8 cellular contexts compared by ENCODE assay signal in the genomic region with DNA sequence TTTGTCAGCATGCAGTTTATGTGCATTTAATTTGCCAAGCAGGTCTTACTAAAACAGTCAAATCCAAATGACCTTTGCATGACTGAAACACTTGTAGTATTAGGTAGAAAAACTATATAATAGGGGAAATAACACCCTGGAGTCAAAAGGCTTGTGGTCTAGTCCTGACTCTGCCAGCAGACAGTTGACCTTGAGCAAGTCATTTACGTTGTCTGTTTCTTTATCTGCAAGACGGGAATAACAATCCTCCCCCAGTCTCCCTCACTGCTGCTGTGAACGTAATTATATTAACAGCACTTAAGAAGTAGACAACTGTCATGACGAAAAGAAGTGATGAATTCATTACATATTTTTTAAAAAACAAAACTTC. TPM values are rescaled to one million over a fixed set of nuclear protein-coding genes. Genes with fewer than 3 reads are reported as not detected.
DNase-seq lines count a peak whose midpoint lies in the region; ATAC-seq, FAIRE-seq and TF ChIP-seq lines count a peak whose summit lies in the region.

No MANE protein-coding gene starts in this region.

- BruUV-seq in K562 (replicated peaks; lab: Mats Ljungman, UMichigan), result no TSS peak

- no peaks in the 10 kb centered on the region for H3K9me1 ChIP-seq in K562 (ENCODE audit: control insufficient read depth, insufficient read depth, low read length)

- 1% methylated on average over 4 of the region's 4 CpGs for WGBS in K562 (ENCODE audit: insufficient coverage, low coverage, missing lambda C conversion rate)

- peak overlapping the region; percentile 90 for H3K27ac Mint-ChIP-seq in stimulated activated effector memory CD8-positive, alpha-beta T cell treated with anti-CD3 and anti-CD28 coated beads, Interleukin-12 subunit alpha, Interleukin-12 subunit beta, amount 100 ng/mL, for 72 hours
- H3K27ac Mint-ChIP-seq in nephron progenitor cell, result no peak overlapping the region

- POLR2A ChIA-PET in K562 (lab: Yijun Ruan, JAX), result interaction anchor here (0.6 kb wide), 2 partner anchors 97 to 220 kb away, joined by 3 read pairs; no protein-coding TSS in a partner anchor

- ATAC-seq in GM21723 (IDR thresholded peaks at IDR 0.05; ENCODE audit: unreplicated experiment), result peak; percentile 28
- ATAC-seq in K562, result peak; percentile 80
- ATAC-seq in stimulated activated effector memory CD8-positive, alpha-beta T cell treated with anti-CD3 and anti-CD28 coated beads, Interleukin-12 subunit alpha, Interleukin-12 subunit beta, amount 100 ng/mL, for 72 hours, result peak; percentile 39
- no peak for ATAC-seq in omental fat pad (ENCODE audit: low FRiP score)

- no peaks in the 10 kb centered on the region for H4K20me1 ChIP-seq in K562 (replicated peaks; ENCODE audit: control insufficient read depth, insufficient read depth, low read length)

- no peak overlapping the region for H3K4me3 ChIP-seq in K562

- intact Hi-C loops in K562 (cut with micrococcal nuclease), result no loop called here

- no peaks in the 10 kb centered on the region for H3K9me3 ChIP-seq in K562 (replicated peaks; ENCODE audit: control insufficient read depth, insufficient read depth, low read depth, low read length)

- peaks cover 83% of the 10 kb centered on the region for H3K36me3 Mint-ChIP-seq in stimulated activated effector memory CD8-positive, alpha-beta T cell treated with anti-CD3 and anti-CD28 coated beads, Interleukin-12 subunit alpha, Interleukin-12 subunit beta, amount 100 ng/mL, for 72 hours
- peaks cover 38% of the 10 kb centered on the region for H3K36me3 Mint-ChIP-seq in nephron progenitor cell (ENCODE audit: low read depth)

- TF ChIP-seq CTCF in K562 (IDR thresholded peaks at IDR 0.05 in 2 of 3, conservative IDR thresholded peaks at IDR 0.05 in 1 of 3; ENCODE audit: insufficient read depth in 2 of 3, low read depth in 1 of 3, low read length in 3 of 3) (no peak), omental fat pad (IDR thresholded peaks at IDR 0.05) (no peak), nephron progenitor cell (IDR thresholded peaks at IDR 0.05) (no peak)

- CTCF ChIA-PET in K562 (lab: Yijun Ruan, JAX; ENCODE audit: low intra/inter-chr PET ratio), result no interaction called here

- H3K27ac ChIP-seq in K562 (ENCODE audit: extremely low read depth, low read depth, low read length), result peak overlapping the region; percentile 89

- no peak for TF ChIP-seq POLR2A in K562 (conservative IDR thresholded peaks at IDR 0.05)

- TF ChIP-seq EP300 in K562 (IDR thresholded peaks at IDR 0.05; ENCODE audit: low read length), result peak; percentile 72

- no peaks in the 10 kb centered on the region for H3K27me3 Mint-ChIP-seq in nephron progenitor cell (ENCODE audit: low read depth, poor library complexity)

- peaks cover 98% of the 10 kb centered on the region for H3K79me2 ChIP-seq in K562 (ENCODE audit: control insufficient read depth, insufficient read depth, low read length)

- H3K4me1 ChIP-seq in K562 (replicated peaks in 1 of 2; ENCODE audit: control insufficient read depth in 2 of 2, insufficient read depth in 2 of 2, low read length in 2 of 2), result peaks cover 0 to 33% of the 10 kb centered on the region in 2 experiments; a peak in 3 of 5 replicates

- peak overlapping the region; percentile 52 for H3K4me3 Mint-ChIP-seq in stimulated activated effector memory CD8-positive, alpha-beta T cell treated with anti-CD3 and anti-CD28 coated beads, Interleukin-12 subunit alpha, Interleukin-12 subunit beta, amount 100 ng/mL, for 72 hours
- H3K4me3 Mint-ChIP-seq in nephron progenitor cell, result no peak overlapping the region

- H3K27me3 ChIP-seq in K562 (ENCODE audit: control insufficient read depth in 2 of 2, insufficient read depth in 2 of 2, low read length in 2 of 2), result no peaks in the 10 kb centered on the region

- no peak for TF ChIP-seq RAD21 in K562 (CRISPR knock-in tag; conservative IDR thresholded peaks at IDR 0.05 in 1 of 2, IDR thresholded peaks at IDR 0.05 in 1 of 2)

- peak overlapping the region; percentile 11; the same call in 1 of the 2 replicates for H3K4me2 ChIP-seq in K562 (ENCODE audit: insufficient read depth, low read length)

- H3K9me3 Mint-ChIP-seq in stimulated activated effector memory CD8-positive, alpha-beta T cell treated with anti-CD3 and anti-CD28 coated beads, Interleukin-12 subunit alpha, Interleukin-12 subunit beta, amount 100 ng/mL, for 72 hours, result no peaks in the 10 kb centered on the region
- peaks cover 14% of the 10 kb centered on the region for H3K9me3 Mint-ChIP-seq in nephron progenitor cell

- DNase-seq in GF-D8 (lab: John Stamatoyannopoulos, UW), result peak; percentile 80
- peak; percentile 32 for DNase-seq in KBM-7
- DNase-seq in K562 (ENCODE audit: extremely low read depth in 1 of 4, low spot score in 3 of 4), result peak in 2 of 4 experiments; percentile 65 to 76
- DNase-seq in stimulated activated effector memory CD8-positive, alpha-beta T cell treated with anti-CD3 and anti-CD28 coated beads, Interleukin-12 subunit alpha, Interleukin-12 subunit beta, amount 100 ng/mL, for 72 hours (ENCODE audit: low spot score in 2 of 2), result no peak
- DNase-seq in omental fat pad (ENCODE audit: low spot score), result no peak
- DNase-seq in nephron progenitor cell, result no peak
- DNase-seq in KG1 (lab: John Stamatoyannopoulos, UW), result no peak

- in situ Hi-C loops in KBM-7 (cut with MboI; ENCODE audit: low pct_unique_long_range_greater_than_20kb, low sequenced_read_pairs), result no loop called here
- in situ Hi-C loops in K562 (cut with MboI), result no loop called here

- peaks cover 6% of the 10 kb centered on the region for H3K36me3 ChIP-seq in K562 (ENCODE audit: control insufficient read depth, insufficient read depth, low read length)

- peaks cover 87% of the 10 kb centered on the region for H3K4me1 Mint-ChIP-seq in stimulated activated effector memory CD8-positive, alpha-beta T cell treated with anti-CD3 and anti-CD28 coated beads, Interleukin-12 subunit alpha, Interleukin-12 subunit beta, amount 100 ng/mL, for 72 hours
- H3K4me1 Mint-ChIP-seq in nephron progenitor cell, result peaks cover 32% of the 10 kb centered on the region

- peak overlapping the region; percentile 37; the same call in 1 of the 2 replicates for H2AFZ ChIP-seq in K562 (ENCODE audit: low read depth, low read length)

- H3K9ac ChIP-seq in K562 (ENCODE audit: insufficient read depth in 1 of 2, low read depth in 2 of 2, low read length in 2 of 2), result peak overlapping the region in 1 of 2 experiments; percentile 39; a peak in 1 of 4 replicates

- no peak for FAIRE-seq in K562 (lab: Jason Lieb, UNC)

TF ChIP-seq in K562, 482 proteins besides CTCF, POLR2A, EP300 and RAD21 (continues in another document):
- no peak for TF ChIP-seq ZNF830 (CRISPR knock-in tag; IDR thresholded peaks at IDR 0.05)
- peak; percentile 43 for TF ChIP-seq CBFA2T3 (IDR thresholded peaks at IDR 0.05)
- TF ChIP-seq NFXL1 (CRISPR knock-in tag; IDR thresholded peaks at IDR 0.05), result no peak
- TF ChIP-seq FIP1L1 (IDR thresholded peaks at IDR 0.05; ENCODE audit: low read depth, low read length, poor library complexity, severe bottlenecking), result no peak
- TF ChIP-seq, protein P1, sequence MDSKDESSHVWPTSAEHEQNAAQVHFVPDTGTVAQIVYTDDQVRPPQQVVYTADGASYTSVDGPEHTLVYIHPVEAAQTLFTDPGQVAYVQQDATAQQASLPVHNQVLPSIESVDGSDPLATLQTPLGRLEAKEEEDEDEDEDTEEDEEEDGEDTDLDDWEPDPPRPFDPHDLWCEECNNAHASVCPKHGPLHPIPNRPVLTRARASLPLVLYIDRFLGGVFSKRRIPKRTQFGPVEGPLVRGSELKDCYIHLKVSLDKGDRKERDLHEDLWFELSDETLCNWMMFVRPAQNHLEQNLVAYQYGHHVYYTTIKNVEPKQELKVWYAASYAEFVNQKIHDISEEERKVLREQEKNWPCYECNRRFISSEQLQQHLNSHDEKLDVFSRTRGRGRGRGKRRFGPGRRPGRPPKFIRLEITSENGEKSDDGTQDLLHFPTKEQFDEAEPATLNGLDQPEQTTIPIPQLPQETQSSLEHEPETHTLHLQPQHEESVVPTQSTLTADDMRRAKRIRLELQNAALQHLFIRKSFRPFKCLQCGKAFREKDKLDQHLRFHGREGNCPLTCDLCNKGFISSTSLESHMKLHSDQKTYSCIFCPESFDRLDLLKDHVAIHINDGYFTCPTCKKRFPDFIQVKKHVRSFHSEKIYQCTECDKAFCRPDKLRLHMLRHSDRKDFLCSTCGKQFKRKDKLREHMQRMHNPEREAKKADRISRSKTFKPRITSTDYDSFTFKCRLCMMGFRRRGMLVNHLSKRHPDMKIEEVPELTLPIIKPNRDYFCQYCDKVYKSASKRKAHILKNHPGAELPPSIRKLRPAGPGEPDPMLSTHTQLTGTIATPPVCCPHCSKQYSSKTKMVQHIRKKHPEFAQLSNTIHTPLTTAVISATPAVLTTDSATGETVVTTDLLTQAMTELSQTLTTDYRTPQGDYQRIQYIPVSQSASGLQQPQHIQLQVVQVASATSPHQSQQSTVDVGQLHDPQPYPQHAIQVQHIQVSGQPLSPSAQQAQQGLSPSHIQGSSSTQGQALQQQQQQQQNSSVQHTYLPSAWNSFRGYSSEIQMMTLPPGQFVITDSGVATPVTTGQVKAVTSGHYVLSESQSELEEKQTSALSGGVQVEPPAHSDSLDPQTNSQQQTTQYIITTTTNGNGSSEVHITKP (IDR thresholded peaks at IDR 0.05; ENCODE audit: partially characterized antibody), result peak; percentile 76
- TF ChIP-seq ZNF77 (CRISPR knock-in tag; IDR thresholded peaks at IDR 0.05), result no peak
- TF ChIP-seq GTF2E2 (tag; IDR thresholded peaks at IDR 0.05), result no peak
- 0 out of 2 replicates have a peak, but pooled peaks have one; percentile 10 for TF ChIP-seq RBFOX2 (IDR thresholded peaks at IDR 0.05; ENCODE audit: low read depth, low read length)

RNA-seq across cellular contexts. Expression of gene CDK6, which starts 26.1 kb away (rescaled TPM):
- total RNA-seq in K562 (2011; cell fraction: chromatin; rRNA removed; ENCODE audit: low replicate concordance), result 85.3 and 114 TPM in 2 replicates
- 56.5 and 61.6 TPM in 2 replicates for total RNA-seq in K562 (2011; cell fraction: nucleolus; rRNA removed)
- total RNA-seq in K562 (2011; cell fraction: nucleoplasm; rRNA removed), result 58.1 and 77.3 TPM in 2 replicates
- total RNA-seq in K562 (2014; rRNA removed), result 90.8 and 91.6 TPM in 2 replicates
- 77.8 and 81.9 TPM in 2 replicates for total RNA-seq in K562 (2014; rRNA removed; fragmentation: Illumina TruSeq; extraction: Trizol)
- total RNA-seq in K562 (2015; rRNA removed; fragmentation: Illumina TruSeq; extraction: Trizol), result 62.2 and 63.9 TPM in 2 replicates
- total RNA-seq in K562 (2021), result 97.9 and 109 TPM in 2 replicates
- polyA plus RNA-seq in K562 (2011; rRNA removed), result 37.2 and 39.0 TPM in 2 replicates
- 26.0 and 31.7 TPM in 2 replicates for polyA plus RNA-seq in K562 (2011; cell fraction: cytosol; rRNA removed)
- 39.8 and 46.6 TPM in 2 replicates for polyA plus RNA-seq in K562 (2011; cell fraction: nucleus; rRNA removed)
- 14.5 and 19.6 TPM in 2 replicates for polyA plus RNA-seq in K562 (2012)
- 37.1 and 44.4 TPM in 2 replicates for polyA plus RNA-seq in K562 (2014; fragmentation: Illumina TruSeq; extraction: Trizol)
- 10 to 100 TPM in 1 of 2 experiments, 1 to 10 TPM in 1; 7.6 to 15.0 TPM for polyA plus RNA-seq in K562 (2014; fragmentation: Nextera tagmentation; extraction: Ambion mirVana)
- 24.5 and 27.3 TPM in 2 replicates for polyA plus RNA-seq in K562 (2014; rRNA removed)
- 108 and 112 TPM in 2 replicates for polyA minus RNA-seq in K562 (2011; rRNA and poly(A)+ RNA removed)
- 119 and 123 TPM in 2 replicates for polyA minus RNA-seq in K562 (2011; cell fraction: cytosol; rRNA and poly(A)+ RNA removed)
- polyA minus RNA-seq in K562 (2011; cell fraction: nucleus; rRNA and poly(A)+ RNA removed), result 84.6 and 94.7 TPM in 2 replicates
- total RNA-seq in omental fat pad, result 10 to 100 TPM; 18.9 to 30.3 (median 24.2) TPM

Comparison
In these comparisons a context has a peak if more than half of its experiments do, and no peak if none do; other contexts are left out.
1. DNase-seq: peak in GF-D8 (single experiment) and KBM-7 (single experiment); none in stimulated activated effector memory CD8-positive, alpha-beta T cell treated with anti-CD3 and anti-CD28 coated beads, Interleukin-12 subunit alpha, Interleukin-12 subunit beta, amount 100 ng/mL, for 72 hours (0 of 2), omental fat pad (single experiment), nephron progenitor cell (single experiment) and KG1 (single experiment).